23 cellular contexts compared by ENCODE assay signal in genomic region chr12:75613981-75614380, GRCh38.
A peak's percentile ranks its signal among the peaks of the same experiment; 100 is the strongest.
DNase-seq lines count a peak whose midpoint lies in the region; ATAC-seq, FAIRE-seq and TF ChIP-seq lines count a peak whose summit lies in the region.
"Had no signal": no experiment of that assay in that cellular context is flagged by ENCODE, and none has a peak within 500 bp of the region (broad histone marks: within the 10 kb centered on the region; RNA-seq: fewer than 3 reads in every experiment).

No MANE protein-coding gene starts in this region.

- FAIRE-seq in astrocyte (lab: Jason Lieb, UNC), result no peak
- FAIRE-seq: GM12891, HepG2, K562 had no signal

- no peaks in the 10 kb centered on the region for H4K20me1 ChIP-seq in astrocyte (ENCODE audit: insufficient read depth, low read length)

- H3K4me3 Mint-ChIP-seq in astrocyte (ENCODE audit: unreplicated experiment), result no peak overlapping the region
- no peak overlapping the region for H3K4me3 Mint-ChIP-seq in stimulated activated naive B cell treated with anti-CD40 and anti-IgM and Interleukin-4, amounts not matched to agents 10 μg/mL and 1 μg/mL and 100 μg/mL, for 72 hours
- H3K4me3 Mint-ChIP-seq: CD4-positive, CD25-positive, alpha-beta regulatory T cell had no signal

- H3K4me1 Mint-ChIP-seq in astrocyte (ENCODE audit: low read depth, unreplicated experiment), result no peaks in the 10 kb centered on the region
- no peaks in the 10 kb centered on the region for H3K4me1 Mint-ChIP-seq in stimulated activated naive B cell treated with anti-CD40 and anti-IgM and Interleukin-4, amounts not matched to agents 10 μg/mL and 1 μg/mL and 100 μg/mL, for 72 hours
- H3K4me1 Mint-ChIP-seq: CD4-positive, CD25-positive, alpha-beta regulatory T cell had no signal

- no peaks in the 10 kb centered on the region for H3K4me1 ChIP-seq in astrocyte (ENCODE audit: insufficient read depth, low read length)
- H3K4me1 ChIP-seq in heart right ventricle, result no peaks in the 10 kb centered on the region
- H3K4me1 ChIP-seq: SJCRH30 had no signal

- H3K79me2 ChIP-seq in astrocyte (ENCODE audit: insufficient read depth, low read length), result no peaks in the 10 kb centered on the region

- H2AFZ ChIP-seq in astrocyte (ENCODE audit: low read depth, low read length), result no peak overlapping the region

- intact Hi-C loops in heart right ventricle (cut with DNase I), result no loop called here

- no peaks in the 10 kb centered on the region for H3K36me3 Mint-ChIP-seq in astrocyte (ENCODE audit: low read depth, unreplicated experiment)
- no peaks in the 10 kb centered on the region for H3K36me3 Mint-ChIP-seq in stimulated activated naive B cell treated with anti-CD40 and anti-IgM and Interleukin-4, amounts not matched to agents 10 μg/mL and 1 μg/mL and 100 μg/mL, for 72 hours
- H3K36me3 Mint-ChIP-seq: CD4-positive, CD25-positive, alpha-beta regulatory T cell had no signal

- no peak overlapping the region for H3K27ac Mint-ChIP-seq in astrocyte (ENCODE audit: unreplicated experiment)
- H3K27ac Mint-ChIP-seq in stimulated activated naive B cell treated with anti-CD40 and anti-IgM and Interleukin-4, amounts not matched to agents 10 μg/mL and 1 μg/mL and 100 μg/mL, for 72 hours, result no peak overlapping the region
- H3K27ac Mint-ChIP-seq: CD4-positive, CD25-positive, alpha-beta regulatory T cell had no signal

- DNase-seq in HCEC 1CT (peak; percentile 28), astrocyte (ENCODE audit: low read depth) (peak; percentile 26), fibroblast of mammary gland (ENCODE audit: low read depth) (peak; percentile 24), NCI-H187 (lab: John Stamatoyannopoulos, UW) (no peak), middle frontal gyrus (ENCODE audit: extremely low spot score, low spot score) (no peak), heart right ventricle (no peak)
- DNase-seq in stimulated activated naive B cell treated with anti-CD40 and anti-IgM and Interleukin-4, amounts not matched to agents 10 μg/mL and 1 μg/mL and 100 μg/mL, for 72 hours, result no peak
- DNase-seq: CD4-positive, CD25-positive, alpha-beta regulatory T cell; DMS79 treated with DMSO at 0.1 percent for 48 hours; GOT3; NCI-H1092 treated with DMSO at 0.1 percent for 48 hours; NCI-H1436 treated with DMSO at 0.1 percent for 48 hours; NCI-H2029; NCI-H345; NCI-H524; NCI-H82; SJCRH30 had no signal

- H3K27me3 ChIP-seq in astrocyte (ENCODE audit: insufficient read depth, low read length) (no peaks in the 10 kb centered on the region), heart right ventricle (no peaks in the 10 kb centered on the region)
- H3K27me3 ChIP-seq: SJCRH30 had no signal

- H3K27ac ChIP-seq in astrocyte (ENCODE audit: low read depth, low read length) (no peak overlapping the region), heart right ventricle (no peak overlapping the region)
- H3K27ac ChIP-seq: HL-60, SJCRH30 had no signal

- H3K9me3 ChIP-seq in astrocyte (ENCODE audit: insufficient read depth, low read depth, low read length), result no peaks in the 10 kb centered on the region
- H3K9me3 ChIP-seq in heart right ventricle, result peaks cover 0 to 16% (median 0%) of the 10 kb centered on the region in 11 donors
- H3K9me3 ChIP-seq: SJCRH30 had no signal

- H3K27me3 Mint-ChIP-seq in astrocyte (ENCODE audit: low read depth, unreplicated experiment), result no peaks in the 10 kb centered on the region
- H3K27me3 Mint-ChIP-seq in stimulated activated naive B cell treated with anti-CD40 and anti-IgM and Interleukin-4, amounts not matched to agents 10 μg/mL and 1 μg/mL and 100 μg/mL, for 72 hours, result peaks cover 15 to 29% of the 10 kb centered on the region in 2 donors

- H3K4me3 ChIP-seq in astrocyte (ENCODE audit: insufficient read depth, low read depth, low read length) (no peak overlapping the region), fibroblast of mammary gland (ENCODE audit: control insufficient read depth, low read depth, low read length) (no peak overlapping the region), heart right ventricle (no peak overlapping the region)
- H3K4me3 ChIP-seq: K562, SJCRH30 had no signal

- whole genome bisulfite sequencing in heart right ventricle, 2 donors, result 88 to 90% methylated on average over 4 of the region's 4 CpGs

- peaks cover 8% of the 10 kb centered on the region for H3K9me3 Mint-ChIP-seq in astrocyte (ENCODE audit: unreplicated experiment)
- H3K9me3 Mint-ChIP-seq in stimulated activated naive B cell treated with anti-CD40 and anti-IgM and Interleukin-4, amounts not matched to agents 10 μg/mL and 1 μg/mL and 100 μg/mL, for 72 hours, result peaks cover 2 to 15% of the 10 kb centered on the region in 2 donors

- no peak overlapping the region for H3K4me2 ChIP-seq in astrocyte (ENCODE audit: low read length)

- TF ChIP-seq CTCF in astrocyte (IDR thresholded peaks at IDR 0.05; ENCODE audit: insufficient read depth, low read depth, low read length), result no peak
- no peak for TF ChIP-seq CTCF in fibroblast of mammary gland (conservative IDR thresholded peaks at IDR 0.05; ENCODE audit: control insufficient read depth, insufficient read depth, low read depth, low read length)
- TF ChIP-seq CTCF in heart right ventricle (IDR thresholded peaks at IDR 0.05), result no peak

- no peak overlapping the region for H3K9ac ChIP-seq in astrocyte (ENCODE audit: low read length)

- H3K36me3 ChIP-seq in astrocyte (ENCODE audit: insufficient read depth, low read length), result no peaks in the 10 kb centered on the region
- H3K36me3 ChIP-seq in heart right ventricle, result no peaks in the 10 kb centered on the region
- H3K36me3 ChIP-seq: SJCRH30 had no signal

- ATAC-seq in stimulated activated naive B cell treated with anti-CD40 and anti-IgM and Interleukin-4, amounts not matched to agents 10 μg/mL and 1 μg/mL and 100 μg/mL, for 72 hours (replicated peaks), result no peak
- ATAC-seq in heart right ventricle, result no peak
- ATAC-seq: HCT116, HepG2, K562, Panc1 had no signal

Comparison
In these comparisons a context has a peak if more than half of its experiments do, and no peak if none do; other contexts are left out.
1. DNase-seq: peak in HCEC 1CT (single experiment), astrocyte (single experiment) and fibroblast of mammary gland (single experiment); none in NCI-H187 (0 of 2), middle frontal gyrus (single experiment), stimulated activated naive B cell treated with anti-CD40 and anti-IgM and Interleukin-4, amounts not matched to agents 10 μg/mL and 1 μg/mL and 100 μg/mL, for 72 hours (single experiment) and heart right ventricle (0 of 2).